Comparison of ENCODE assay signal across 9 cellular contexts in genomic region chr18:9296233-9297006, GRCh38.
"Had no signal": no experiment of that assay in that cellular context is flagged by ENCODE, and none has a peak within 500 bp of the region (broad histone marks: within the 10 kb centered on the region; RNA-seq: fewer than 3 reads in every experiment).

No MANE protein-coding gene starts in this region.

- H3K4me3 Mint-ChIP-seq: stimulated activated naive CD8-positive, alpha-beta T cell treated with anti-CD3 and anti-CD28 coated beads, Interleukin-15, Interleukin-2, amounts not matched to agents 100 ng/mL and 50 ng/mL, for 24 hours had no signal

- ATAC-seq: activated CD4-positive, CD25-positive, alpha-beta regulatory T cell treated with anti-CD3 and anti-CD28 coated beads, Interleukin-2, amount 50 U/mL, for 24 hours; gastroesophageal sphincter had no signal

- H3K27me3 Mint-ChIP-seq: stimulated activated naive CD8-positive, alpha-beta T cell treated with anti-CD3 and anti-CD28 coated beads, Interleukin-15, Interleukin-2, amounts not matched to agents 100 ng/mL and 50 ng/mL, for 24 hours had no signal

- DNase-seq: activated naive CD4-positive, alpha-beta T cell treated with anti-CD3 and anti-CD28 coated beads, Interleukin-2, amount 50 U/mL, for 16 hours; caudate nucleus; effector CD8-positive, alpha-beta T cell; mesendoderm; stimulated activated CD4-positive, alpha-beta T cell treated with anti-CD3 and anti-CD28 coated beads, Interleukin-2, amount 100 ng/mL, for 48 hours had no signal

- H3K27ac Mint-ChIP-seq: activated T-helper 2 cell treated with anti-CD3 and anti-CD28 coated beads, Interferon-gamma antibody, Interleukin-2, Interleukin-4, amounts not matched to agents 10 μg/mL and 5 μg/mL and 100 μg/mL, durations not matched to agents 14 hours and 24 hours and 36 hours; stimulated activated naive CD8-positive, alpha-beta T cell treated with anti-CD3 and anti-CD28 coated beads, Interleukin-15, Interleukin-2, amounts not matched to agents 100 ng/mL and 50 ng/mL, for 24 hours had no signal
